Comparison of ENCODE assay signal across 8 cellular contexts in the genomic region with DNA sequence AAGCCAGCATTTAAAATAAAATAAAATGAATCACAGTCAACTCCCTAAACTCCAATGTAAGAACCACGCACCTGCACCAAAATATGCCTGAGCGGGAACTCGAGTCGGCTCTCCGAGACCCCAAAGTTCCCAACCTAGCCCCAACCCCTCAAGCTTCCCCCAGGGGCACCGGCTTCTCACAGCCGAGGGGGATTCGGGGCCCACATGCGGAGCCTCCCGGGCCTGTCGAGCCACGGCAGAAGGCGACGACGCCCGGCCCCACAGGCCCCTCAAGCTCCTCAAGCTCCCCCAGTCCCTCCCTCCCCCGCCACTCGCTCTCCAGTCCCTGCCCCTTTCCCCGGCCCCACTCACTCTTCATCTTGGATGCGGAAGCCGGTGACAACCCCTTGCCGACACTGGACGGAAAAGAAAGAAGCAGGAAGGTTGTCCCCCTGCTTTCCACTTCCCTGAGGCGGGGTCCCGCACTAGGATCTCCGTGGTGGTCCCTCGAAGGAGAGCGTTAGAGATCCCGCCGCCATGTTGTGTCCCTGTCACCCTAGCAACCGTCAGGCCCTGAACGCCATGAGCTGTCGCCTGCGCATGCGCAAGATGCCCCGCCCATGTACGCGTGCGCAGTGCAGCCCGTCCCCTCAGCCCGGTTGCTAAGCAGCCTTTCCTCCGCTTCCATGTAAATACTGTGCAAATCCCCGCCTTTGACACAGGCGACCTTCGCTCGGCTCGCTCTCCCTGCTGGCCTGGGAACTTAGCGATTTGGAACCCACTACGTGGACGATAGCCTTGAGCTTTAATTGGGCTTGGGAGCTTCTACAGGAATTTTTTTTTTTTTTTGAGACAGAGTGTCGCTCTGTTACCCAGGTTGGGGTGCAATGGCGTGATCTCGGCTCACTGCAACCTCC.
DNase-seq lines count a peak whose midpoint lies in the region; ATAC-seq, FAIRE-seq and TF ChIP-seq lines count a peak whose summit lies in the region.

A gene with protein sequence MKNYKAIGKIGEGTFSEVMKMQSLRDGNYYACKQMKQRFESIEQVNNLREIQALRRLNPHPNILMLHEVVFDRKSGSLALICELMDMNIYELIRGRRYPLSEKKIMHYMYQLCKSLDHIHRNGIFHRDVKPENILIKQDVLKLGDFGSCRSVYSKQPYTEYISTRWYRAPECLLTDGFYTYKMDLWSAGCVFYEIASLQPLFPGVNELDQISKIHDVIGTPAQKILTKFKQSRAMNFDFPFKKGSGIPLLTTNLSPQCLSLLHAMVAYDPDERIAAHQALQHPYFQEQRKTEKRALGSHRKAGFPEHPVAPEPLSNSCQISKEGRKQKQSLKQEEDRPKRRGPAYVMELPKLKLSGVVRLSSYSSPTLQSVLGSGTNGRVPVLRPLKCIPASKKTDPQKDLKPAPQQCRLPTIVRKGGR (minus strand): TSS at position 554 of the 896 bp plus-strand sequence. CDS start 196 bp downstream, at position 358.

- peaks cover 8% of the 10 kb centered on the region for H3K4me1 Mint-ChIP-seq in central memory CD8-positive, alpha-beta T cell

- H3K27me3 Mint-ChIP-seq in central memory CD8-positive, alpha-beta T cell = no peaks in the 10 kb centered on the region

- no peak for TF ChIP-seq CTCF in AG09309 (IDR thresholded peaks at IDR 0.05; ENCODE audit: control insufficient read depth, insufficient read depth, low read depth, low read length, missing control alignments)

- ATAC-seq in GM19035 (IDR thresholded peaks at IDR 0.05; ENCODE audit: unreplicated experiment) (peak; percentile 95), HG03354 (IDR thresholded peaks at IDR 0.05; ENCODE audit: poor library complexity, severe bottlenecking, unreplicated experiment) (peak; percentile 96)
- peak; percentile 91 to 95 for ATAC-seq in activated CD4-positive, CD25-positive, alpha-beta regulatory T cell treated with anti-CD3 and anti-CD28 coated beads, Interleukin-2, amount 50 U/mL, for 24 hours
- peak; percentile 93 for ATAC-seq in central memory CD8-positive, alpha-beta T cell (replicated peaks; ENCODE audit: extremely low read depth, poor library complexity, severe bottlenecking)

- H3K36me3 Mint-ChIP-seq in central memory CD8-positive, alpha-beta T cell (ENCODE audit: insufficient read depth) = peaks cover 16% of the 10 kb centered on the region

- FAIRE-seq in islet of Langerhans (lab: Jason Lieb, UNC) = peak; percentile 62

- H3K9me3 Mint-ChIP-seq in central memory CD8-positive, alpha-beta T cell = no peaks in the 10 kb centered on the region

- DNase-seq in AG09309 (ENCODE audit: low read depth) (peak; percentile 87), NCI-H446 (lab: John Stamatoyannopoulos, UW) (peak; percentile 96 to 98)
- peak; percentile 98 for DNase-seq in central memory CD8-positive, alpha-beta T cell (ENCODE audit: low spot score in 2 of 2)
- peak; percentile 93 to 94 for DNase-seq in stimulated activated CD4-positive, alpha-beta T cell treated with anti-CD3 and anti-CD28 coated beads, Interleukin-12 subunit alpha, Interleukin-12 subunit beta, amount 100 ng/mL, for 24 hours (ENCODE audit: low read depth in 2 of 2)

- H3K27ac Mint-ChIP-seq in central memory CD8-positive, alpha-beta T cell (ENCODE audit: low read depth) = peak within 1 kb of the TSS; percentile 98

- peak within 1 kb of the TSS; percentile 92 for H3K4me3 ChIP-seq in AG09309 (ENCODE audit: control insufficient read depth, low read depth, low read length)

- peak within 1 kb of the TSS; percentile 90 for H3K4me3 Mint-ChIP-seq in central memory CD8-positive, alpha-beta T cell

Comparison
In these comparisons a context has a peak if more than half of its experiments do, and no peak if none do; other contexts are left out.
1. Peak in every context shown above with its lines: DNase-seq, ATAC-seq and H3K4me3 ChIP-seq.